Comparison of ENCODE assay signal across 22 cellular contexts in the genomic region with DNA sequence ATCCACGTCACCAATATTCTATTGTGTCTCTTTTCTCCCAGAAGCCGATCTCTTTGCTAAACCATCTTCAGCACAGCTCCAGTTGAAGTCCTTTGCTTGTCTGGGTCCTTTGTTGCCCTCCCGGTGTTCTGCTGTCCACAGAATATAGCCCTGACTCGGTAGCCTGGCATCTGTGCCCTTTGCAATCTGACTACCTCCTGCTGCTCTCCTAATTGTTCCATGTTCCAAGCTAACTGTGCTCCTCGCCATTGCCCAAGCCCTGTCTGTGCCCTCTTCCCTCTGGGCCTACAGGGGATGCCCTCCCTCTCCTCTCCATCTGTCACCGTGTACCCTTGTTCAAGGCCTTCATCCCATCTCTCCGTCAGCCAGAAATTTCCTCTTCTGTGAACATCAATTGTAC.
"Had no signal": no experiment of that assay in that cellular context is flagged by ENCODE, and none has a peak within 500 bp of the region (broad histone marks: within the 10 kb centered on the region; RNA-seq: fewer than 3 reads in every experiment).

No MANE protein-coding gene starts in this region.

- H3K36me3 ChIP-seq: gastrocnemius medialis, neutrophil, pancreas, right lobe of liver, thoracic aorta, tibial nerve, upper lobe of left lung, uterus had no signal

- H3K4me1 ChIP-seq: gastrocnemius medialis, pancreas, right lobe of liver, tibial nerve, upper lobe of left lung had no signal

- H3K9me3 ChIP-seq: gastrocnemius medialis, neutrophil, pancreas, right lobe of liver, thoracic aorta, tibial nerve, upper lobe of left lung, uterus had no signal

- H3K27me3 ChIP-seq: gastrocnemius medialis, neutrophil, pancreas, right lobe of liver, tibial nerve, upper lobe of left lung, uterus had no signal

- H3K4me3 ChIP-seq: gastrocnemius medialis, lung, pancreas, right lobe of liver, thoracic aorta, tibial nerve, upper lobe of left lung, uterus had no signal

- ATAC-seq: esophagus mucosa; gastrocnemius medialis; left lobe of liver; natural killer cell; pancreas; right lobe of liver; stimulated activated naive B cell treated with anti-CD40 and anti-IgM and Interleukin-4, amounts not matched to agents 10 μg/mL and 1 μg/mL and 100 μg/mL, for 72 hours had no signal

- DNase-seq: effector CD8-positive, alpha-beta T cell; endodermal cell; foreskin fibroblast; gastrocnemius medialis; head of caudate nucleus; kidney; natural killer cell; pancreas; right lobe of liver; small intestine; stimulated activated CD4-positive, alpha-beta T cell treated with anti-CD3 and anti-CD28 coated beads, Interleukin-15, amount 100 ng/mL, for 24 hours; stimulated activated CD4-positive, alpha-beta T cell treated with anti-CD3 and anti-CD28 coated beads, Interleukin-2, amount 100 ng/mL, for 48 hours; stimulated activated naive B cell treated with anti-CD40 and anti-IgM and Interleukin-4, amounts not matched to agents 10 μg/mL and 1 μg/mL and 100 μg/mL, for 72 hours; upper lobe of left lung; uterus had no signal

- H3K27ac ChIP-seq: epithelial cell of prostate, gastrocnemius medialis, neutrophil, pancreas, right lobe of liver, thoracic aorta, tibial nerve, upper lobe of left lung, uterus had no signal
